Comparison of ENCODE assay signal across 20 cellular contexts in the genomic region with DNA sequence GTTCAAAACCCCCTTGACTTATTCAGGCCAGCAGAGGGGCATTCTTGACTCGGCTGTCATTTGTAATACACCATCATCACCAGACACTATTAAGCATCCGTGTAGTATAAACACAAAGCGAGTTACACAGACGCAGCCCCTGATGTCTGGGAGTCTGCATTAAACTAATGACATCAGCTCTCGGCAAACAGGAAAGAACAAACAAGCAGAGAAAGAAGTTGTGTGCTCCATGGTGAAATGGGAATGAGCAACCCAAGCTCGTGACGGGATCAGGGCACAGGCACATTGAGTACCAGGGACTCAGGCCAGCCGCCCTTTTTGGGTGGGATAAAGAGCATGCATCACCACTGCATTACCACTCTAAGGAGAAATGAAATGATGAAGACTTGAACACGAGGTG.
A peak's percentile ranks its signal among the peaks of the same experiment; 100 is the strongest.
DNase-seq lines count a peak whose midpoint lies in the region; ATAC-seq, FAIRE-seq and TF ChIP-seq lines count a peak whose summit lies in the region.
"Had no signal": no experiment of that assay in that cellular context is flagged by ENCODE, and none has a peak within 500 bp of the region (broad histone marks: within the 10 kb centered on the region; RNA-seq: fewer than 3 reads in every experiment).

No MANE protein-coding gene starts in this region.

- DNase-seq in A549 (ENCODE audit: low read depth in 1 of 2, low spot score in 1 of 2) (peak; percentile 15 to 72), HFF-Myc (ENCODE audit: extremely low read depth, low read depth) (peak; percentile 16), NCI-H774 (lab: John Stamatoyannopoulos, UW) (peak; percentile 81), prostate gland (ENCODE audit: low spot score) (peak; percentile 75), testis (no peak), dedifferentiated amniotic fluid mesenchymal stem cell (ENCODE audit: extremely low spot score) (no peak), RCC 7860 (ENCODE audit: low spot score) (no peak)
- DNase-seq: CD8-positive, alpha-beta memory T cell; DND-41; H9; Karpas-422; MG63; NCI-H1048; NCI-H1436; NCI-H2029; NCI-H446 treated with DMSO at 0.1 percent for 48 hours; SJCRH30 had no signal

- H3K4me3 ChIP-seq in A549 (no peak overlapping the region), HFF-Myc (replicated peaks; ENCODE audit: low read depth, low read length) (no peak overlapping the region), prostate gland (no peak overlapping the region), testis (no peak overlapping the region)
- H3K4me3 ChIP-seq: BLaER1, MG63, SJCRH30 had no signal

- TF ChIP-seq RAD21 in A549 (conservative IDR thresholded peaks at IDR 0.05 in 1 of 2, IDR thresholded peaks at IDR 0.05 in 1 of 2), result no peak

- intact Hi-C loops in prostate gland (cut with DNase I), result loop anchor here (5.0 kb wide), 1 partner anchor 40 kb away; no protein-coding TSS in a partner anchor
- intact Hi-C loops in testis (cut with DNase I; ENCODE audit: low total_unique reads), result no loop called here

- H3K4me1 ChIP-seq in A549 (peaks cover 25% of the 10 kb centered on the region), prostate gland (replicated peaks) (no peaks in the 10 kb centered on the region), testis (no peaks in the 10 kb centered on the region)
- H3K4me1 ChIP-seq: BLaER1, SJCRH30 had no signal

- peak overlapping the region in 1 of 2 experiments; percentile 72; a peak in 3 of 6 replicates for H3K27ac ChIP-seq in A549
- H3K27ac ChIP-seq in prostate gland, result peak overlapping the region in 1 of 2 donors; percentile 60
- no peak overlapping the region for H3K27ac ChIP-seq in testis
- H3K27ac ChIP-seq: BLaER1, RWPE1, SJCRH30 had no signal

- no peak; a peak in 1 of 5 replicates for TF ChIP-seq EP300 in A549 (IDR thresholded peaks at IDR 0.05)

- H3K9me3 ChIP-seq in A549, result no peaks in the 10 kb centered on the region; the same call in 2 of the 3 replicates
- H3K9me3 ChIP-seq in prostate gland, result no peaks in the 10 kb centered on the region
- no peaks in the 10 kb centered on the region for H3K9me3 ChIP-seq in testis
- H3K9me3 ChIP-seq: MG63, SJCRH30 had no signal

- POLR2A ChIA-PET in A549 (lab: Yijun Ruan, JAX), result no interaction called here

- TF ChIP-seq POLR2A in A549 (IDR thresholded peaks at IDR 0.05; ENCODE audit: low read length), result no peak
- TF ChIP-seq POLR2A in prostate gland (IDR thresholded peaks at IDR 0.05), result no peak
- no peak for TF ChIP-seq POLR2A in testis (IDR thresholded peaks at IDR 0.05)

- TF ChIP-seq CTCF in A549 (IDR thresholded peaks at IDR 0.05) (no peak), HFF-Myc (IDR thresholded peaks at IDR 0.05; ENCODE audit: low read depth, low read length, missing control alignments) (no peak), prostate gland (IDR thresholded peaks at IDR 0.05) (peak in 1 of 4 experiments; percentile 19), testis (IDR thresholded peaks at IDR 0.05) (no peak)

- ATAC-seq in A549, result peak; percentile 60 to 86

- no peak for FAIRE-seq in A549 (lab: Jason Lieb, UNC)
- no peak for FAIRE-seq in RCC 7860 (lab: Jason Lieb, UNC)
- FAIRE-seq: A204.1 had no signal

- CTCF ChIA-PET in A549 (lab: Yijun Ruan, JAX), result interaction anchor here (0.7 to 2.2 kb wide), 5 partner anchors 22 to 1149 kb away, joined by 3 to 6 read pairs (median 4); no protein-coding TSS in a partner anchor

- H3K36me3 ChIP-seq in prostate gland (no peaks in the 10 kb centered on the region), testis (ENCODE audit: low read depth, missing control alignments) (no peaks in the 10 kb centered on the region)
- H3K36me3 ChIP-seq: BLaER1, MG63, SJCRH30 had no signal

- H3K4me2 ChIP-seq in A549, result peak overlapping the region; percentile 55
- H3K4me2 ChIP-seq: BLaER1 had no signal

- H3K27me3 ChIP-seq in prostate gland (replicated peaks; ENCODE audit: insufficient read depth), result no peaks in the 10 kb centered on the region
- no peaks in the 10 kb centered on the region for H3K27me3 ChIP-seq in testis
- H3K27me3 ChIP-seq: BLaER1, MG63, SJCRH30 had no signal

- WGBS in A549 (ENCODE audit: missing lambda C conversion rate), result 6% methylated on average over 9 of the region's 9 CpGs
- 25% methylated on average over 9 of the region's 9 CpGs for WGBS in prostate gland
- 82 to 87% methylated on average over 9 of the region's 9 CpGs for WGBS in testis, 2 donors

TF ChIP-seq in A549, 52 proteins besides CTCF, POLR2A, EP300 and RAD21:
- TF ChIP-seq JUNB (IDR thresholded peaks at IDR 0.05) (no peak), CBX2 (IDR thresholded peaks at IDR 0.05; ENCODE audit: borderline replicate concordance, low read depth) (no peak), HOXB5 (CRISPR knock-in tag; IDR thresholded peaks at IDR 0.05) (no peak), BHLHE40 (IDR thresholded peaks at IDR 0.05; ENCODE audit: low read depth, low read length) (no peak), RNF2 (IDR thresholded peaks at IDR 0.05; ENCODE audit: borderline replicate concordance, low read depth) (no peak), MAZ (IDR thresholded peaks at IDR 0.05; ENCODE audit: borderline replicate concordance, low read depth, low read length) (no peak), POLR2AphosphoS2 (conservative IDR thresholded peaks at IDR 0.05; ENCODE audit: low read length) (no peak), MYC (IDR thresholded peaks at IDR 0.05; ENCODE audit: borderline replicate concordance, low read length) (0 out of 2 replicates have a peak, but pooled peaks have one; percentile 16), FOSL2 (IDR thresholded peaks at IDR 0.05) (no peak), FOSL2 (CRISPR knock-in tag; IDR thresholded peaks at IDR 0.05) (peak; percentile 56), RFX5 (IDR thresholded peaks at IDR 0.05) (no peak)
- TF ChIP-seq, protein P1, sequence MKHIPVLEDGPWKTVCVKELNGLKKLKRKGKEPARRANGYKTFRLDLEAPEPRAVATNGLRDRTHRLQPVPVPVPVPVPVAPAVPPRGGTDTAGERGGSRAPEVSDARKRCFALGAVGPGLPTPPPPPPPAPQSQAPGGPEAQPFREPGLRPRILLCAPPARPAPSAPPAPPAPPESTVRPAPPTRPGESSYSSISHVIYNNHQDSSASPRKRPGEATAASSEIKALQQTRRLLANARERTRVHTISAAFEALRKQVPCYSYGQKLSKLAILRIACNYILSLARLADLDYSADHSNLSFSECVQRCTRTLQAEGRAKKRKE (CRISPR knock-in tag; IDR thresholded peaks at IDR 0.05; ENCODE audit: low read depth), result no peak

Comparison
In these comparisons a context has a peak if more than half of its experiments do, and no peak if none do; other contexts are left out.
1. DNase-seq: peak in A549 (2 of 2), HFF-Myc (single experiment), NCI-H774 (single experiment) and prostate gland (single experiment); none in testis (single experiment), dedifferentiated amniotic fluid mesenchymal stem cell (single experiment) and RCC 7860 (single experiment).